22 cellular contexts compared by ENCODE assay signal in genomic region chr10:43884516-43885105, GRCh38.
"Had no signal": no experiment of that assay in that cellular context is flagged by ENCODE, and none has a peak within 500 bp of the region (broad histone marks: within the 10 kb centered on the region; RNA-seq: fewer than 3 reads in every experiment).

No MANE protein-coding gene starts in this region.

- H3K4me3 ChIP-seq: adrenal gland, SJSA1 had no signal

- H3K9me3 ChIP-seq: adrenal gland, SJSA1 had no signal

- H3K36me3 ChIP-seq: adrenal gland, SJSA1 had no signal

- H3K27me3 ChIP-seq: adrenal gland, SJSA1 had no signal

- H3K27ac ChIP-seq: adrenal gland, SJSA1 had no signal

- DNase-seq: activated CD4-positive, alpha-beta T cell treated with anti-CD3 and anti-CD28 coated beads for 48 hours; activated CD4-positive, alpha-beta T cell treated with anti-CD3 and anti-CD28 coated beads, Interleukin-2, amount 50 U/mL, for 4 hours; activated CD4-positive, CD25-positive, alpha-beta regulatory T cell treated with anti-CD3 and anti-CD28 coated beads, Interleukin-2, amount 50 U/mL, for 72 hours; activated CD8-positive, alpha-beta memory T cell treated with anti-CD3 and anti-CD28 coated beads, Interleukin-2, amount 50 U/mL, for 48 hours; activated CD8-positive, alpha-beta T cell treated with anti-CD3 and anti-CD28 coated beads, Interleukin-2, amount 10 ng/mL, durations not matched to agents 7 days and 5 days; activated naive CD4-positive, alpha-beta T cell treated with anti-CD3 and anti-CD28 coated beads, Interleukin-2, amount 50 U/mL, for 16 hours; activated naive CD8-positive, alpha-beta T cell treated with anti-CD3 and anti-CD28 coated beads, Interleukin-2, amount 10 ng/mL, durations not matched to agents 7 days and 5 days; activated T-cell treated with anti-CD3 and anti-CD28 coated beads, Interleukin-2, amount 50 U/mL, for 1 hour; adrenal gland; anterior cingulate cortex; cerebellar nuclear complex; Kasumi-1; NCI-H1048; NCI-H146; NCI-H187 treated with DMSO at 0.1 percent for 48 hours; NCI-H2081 treated with DMSO at 0.1 percent for 48 hours; NCI-H510A treated with DMSO at 0.1 percent for 48 hours; NCI-H748 treated with DMSO at 0.1 percent for 48 hours; NK-92 treated with Interleukin-12 subunit alpha and Interleukin-12 subunit beta, amount 100 ng/mL, for 24 hours; SHP77 had no signal

- H3K4me1 ChIP-seq: adrenal gland had no signal

- FAIRE-seq: RCC 7860 had no signal
